Comparison of ENCODE assay signal across 1 cellular context in genomic region chr5:6712582-6713273, GRCh38.
TF ChIP-seq lines count a peak whose summit lies in the region.

No MANE protein-coding gene starts in this region.

TF ChIP-seq in HepG2, 621 proteins besides CTCF, POLR2A, EP300 and RAD21 (continued from another document and continues in another):
- peak; percentile 71; the same call in 1 of the 2 replicates for TF ChIP-seq E2F1 (CRISPR knock-in tag; IDR thresholded peaks at IDR 0.05)
- TF ChIP-seq ZNF318 (CRISPR knock-in tag; IDR thresholded peaks at IDR 0.05), result no peak
- peak; percentile 76; the same call in 1 of the 2 replicates for TF ChIP-seq TARDBP (CRISPR knock-in tag; IDR thresholded peaks at IDR 0.05)
- no peak for TF ChIP-seq NFE2L2 (IDR thresholded peaks at IDR 0.05; ENCODE audit: low read length)
- TF ChIP-seq ARID4A (CRISPR knock-in tag; IDR thresholded peaks at IDR 0.05; ENCODE audit: borderline replicate concordance), result peak; percentile 95
- no peak for TF ChIP-seq CBFB (CRISPR knock-in tag; IDR thresholded peaks at IDR 0.05)
- peak; percentile 84 for TF ChIP-seq NR2C2 (CRISPR knock-in tag; IDR thresholded peaks at IDR 0.05; ENCODE audit: borderline replicate concordance)
- no peak for TF ChIP-seq CEBPG (CRISPR knock-in tag; IDR thresholded peaks at IDR 0.05)
- no peak for TF ChIP-seq ATF6 (CRISPR knock-in tag; conservative IDR thresholded peaks at IDR 0.05)
- no peak; the same call in 1 of the 2 replicates for TF ChIP-seq GFI1 (CRISPR knock-in tag; IDR thresholded peaks at IDR 0.05; ENCODE audit: borderline replicate concordance)
- no peak for TF ChIP-seq ZNF20 (CRISPR knock-in tag; IDR thresholded peaks at IDR 0.05)
- TF ChIP-seq TERF1 (CRISPR knock-in tag; IDR thresholded peaks at IDR 0.05), result no peak
- no peak for TF ChIP-seq HMG20B (CRISPR knock-in tag; conservative IDR thresholded peaks at IDR 0.05)
- TF ChIP-seq HMGXB4 (CRISPR knock-in tag; IDR thresholded peaks at IDR 0.05; ENCODE audit: borderline replicate concordance in 1 of 2, low read depth in 1 of 2), result peak; percentile 37 to 76; a peak in 3 of 4 replicates
- peak; percentile 82; the same call in 1 of the 2 replicates for TF ChIP-seq NKX3-1 (CRISPR knock-in tag; IDR thresholded peaks at IDR 0.05)
- TF ChIP-seq PLSCR1 (CRISPR knock-in tag; IDR thresholded peaks at IDR 0.05; ENCODE audit: borderline replicate concordance), result no peak
- peak; percentile 92 for TF ChIP-seq ZNF761 (CRISPR knock-in tag; conservative IDR thresholded peaks at IDR 0.05)
- peak; percentile 47 for TF ChIP-seq CBX1 (IDR thresholded peaks at IDR 0.05; ENCODE audit: low read depth)
- TF ChIP-seq PBX2 (CRISPR knock-in tag; IDR thresholded peaks at IDR 0.05), result no peak
- peak; percentile 86 for TF ChIP-seq SRY (CRISPR knock-in tag; IDR thresholded peaks at IDR 0.05)
- TF ChIP-seq GABPA (IDR thresholded peaks at IDR 0.05; ENCODE audit: low read depth, low read length), result no peak
- TF ChIP-seq GABPA (CRISPR knock-in tag; IDR thresholded peaks at IDR 0.05; ENCODE audit: low read depth), result no peak
- TF ChIP-seq FOXA1 (IDR thresholded peaks at IDR 0.05), result no peak
- no peak for TF ChIP-seq FOXA1 (CRISPR knock-in tag; IDR thresholded peaks at IDR 0.05)
- no peak for TF ChIP-seq ZFP62 (CRISPR knock-in tag; IDR thresholded peaks at IDR 0.05)
- no peak for TF ChIP-seq LRRFIP1 (CRISPR knock-in tag; conservative IDR thresholded peaks at IDR 0.05)
- no peak; the same call in 1 of the 2 replicates for TF ChIP-seq POGK (CRISPR knock-in tag; conservative IDR thresholded peaks at IDR 0.05)
- no peak for TF ChIP-seq ZIK1 (CRISPR knock-in tag; IDR thresholded peaks at IDR 0.05; ENCODE audit: borderline replicate concordance, low read depth)
